ENCODE assay signal across 8 cellular contexts in the genomic region with DNA sequence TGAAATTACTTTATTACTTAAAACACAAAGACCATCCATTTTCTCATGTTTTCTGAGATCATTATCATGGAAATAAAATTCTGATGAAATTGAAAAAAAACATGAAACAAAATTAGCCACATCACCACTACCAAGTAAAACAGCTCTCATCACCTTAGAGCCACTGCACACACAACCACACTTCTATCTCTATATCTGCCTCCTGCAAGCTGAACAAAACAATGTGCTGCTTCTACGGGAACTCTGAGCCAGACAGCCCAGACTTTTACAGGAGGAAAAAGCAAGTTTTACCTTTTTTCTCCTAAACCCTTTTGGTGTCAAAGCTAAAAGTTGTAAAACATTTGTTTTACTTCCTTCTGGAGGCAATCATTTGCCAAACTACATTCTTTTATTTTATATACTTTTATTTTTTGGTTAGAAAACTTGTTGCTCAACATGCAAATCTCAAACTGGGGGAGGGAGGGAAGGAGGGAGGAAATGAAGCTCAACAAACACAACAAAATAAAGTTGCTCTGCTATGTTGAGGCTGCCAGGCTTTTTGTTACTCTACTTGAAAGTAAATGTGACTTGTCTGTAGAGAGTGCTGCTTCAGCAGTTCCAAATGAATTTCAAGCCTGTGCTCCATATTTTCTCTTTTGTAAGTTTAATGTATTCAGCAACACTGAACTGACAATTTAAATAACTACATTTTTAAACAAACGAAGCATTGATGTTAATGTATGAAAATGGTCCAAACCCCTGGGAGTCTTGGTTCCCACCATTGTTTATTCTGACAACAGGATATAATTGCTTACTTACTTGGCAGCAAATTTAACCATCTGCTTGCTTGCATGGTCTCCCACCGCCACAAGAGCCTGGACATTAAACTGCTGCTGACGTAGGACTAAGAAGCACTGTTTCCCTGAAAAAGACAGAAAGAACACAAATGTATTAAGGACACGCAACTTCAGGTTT. TPM values are rescaled to one million over a fixed set of nuclear protein-coding genes. Genes with fewer than 3 reads are reported as not detected.
A peak's percentile ranks its signal among the peaks of the same experiment; 100 is the strongest.
DNase-seq lines count a peak whose midpoint lies in the region; ATAC-seq and TF ChIP-seq lines count a peak whose summit lies in the region.

No MANE protein-coding gene starts in this region.

- H3K4me1 Mint-ChIP-seq in natural killer cell, result peaks cover 23 to 34% of the 10 kb centered on the region in 2 donors

- in situ Hi-C loops in astrocyte of the spinal cord (cut with HindIII; ENCODE audit: low sequenced_read_pairs), result no loop called here

- ATAC-seq in natural killer cell, result no peak
- no peak for ATAC-seq in GM21576 (IDR thresholded peaks at IDR 0.05; ENCODE audit: unreplicated experiment)

- peak overlapping the region; percentile 53 to 61 for H3K27ac Mint-ChIP-seq in natural killer cell

- TF ChIP-seq CTCF in astrocyte of the spinal cord (IDR thresholded peaks at IDR 0.05; ENCODE audit: low read depth, low read length) (no peak), natural killer cell (IDR thresholded peaks at IDR 0.05) (no peak)

- DNase-seq in DMS 273 (lab: John Stamatoyannopoulos, UW; ENCODE audit: unreplicated experiment) (peak; percentile 82), NCI-H1105 (lab: John Stamatoyannopoulos, UW) (peak; percentile 63), astrocyte of the spinal cord (ENCODE audit: low read depth, low spot score) (peak; percentile 74), natural killer cell (no peak), RPMI8226 (no peak), NCI-H187 treated with DMSO at 0.1 percent for 48 hours (lab: John Stamatoyannopoulos, UW) (no peak)
- DNase-seq in activated CD8-positive, alpha-beta memory T cell treated with anti-CD3 and anti-CD28 coated beads, Interleukin-2, amount 50 U/mL, for 4 hours, result no peak

- H3K4me3 ChIP-seq in astrocyte of the spinal cord (ENCODE audit: low read depth, low read length), result no peak overlapping the region

- no peaks in the 10 kb centered on the region for H3K9me3 Mint-ChIP-seq in natural killer cell

- H3K36me3 Mint-ChIP-seq in natural killer cell, result no peaks in the 10 kb centered on the region

- no peaks in the 10 kb centered on the region for H3K27me3 Mint-ChIP-seq in natural killer cell (ENCODE audit: low read depth in 2 of 2)

- intact Hi-C loops in natural killer cell (cut with micrococcal nuclease), result no loop called here

- H3K4me3 Mint-ChIP-seq in natural killer cell, result no peak overlapping the region

RNA-seq across cellular contexts. Expression of gene DARS1, which starts 24.6 kb away (rescaled TPM):
- 10 to 100 TPM; 28.4 to 31.3 (median 30.3) TPM for total RNA-seq in natural killer cell

Comparison
In these comparisons a context has a peak if more than half of its experiments do, and no peak if none do; other contexts are left out.
1. DNase-seq: peak in DMS 273 (single experiment), NCI-H1105 (single experiment) and astrocyte of the spinal cord (single experiment); none in natural killer cell (single experiment), RPMI8226 (single experiment), NCI-H187 treated with DMSO at 0.1 percent for 48 hours (single experiment) and activated CD8-positive, alpha-beta memory T cell treated with anti-CD3 and anti-CD28 coated beads, Interleukin-2, amount 50 U/mL, for 4 hours (single experiment).